ENCODE assay signal across 4 cellular contexts in genomic region chr1:161257109-161257508, GRCh38. TPM values are rescaled to one million over a fixed set of nuclear protein-coding genes. Genes with fewer than 3 reads are reported as not detected.
"Had no signal": no experiment of that assay in that cellular context is flagged by ENCODE, and none has a peak within 500 bp of the region (broad histone marks: within the 10 kb centered on the region; RNA-seq: fewer than 3 reads in every experiment).

No MANE protein-coding gene starts in this region.

RNA-seq across cellular contexts. Expression of gene PCP4L1, which starts 1.4 kb away (rescaled TPM):
- total RNA-seq: HT-29, OCI-LY7, SJSA1 had no signal

RNA-seq across cellular contexts. Expression of gene NR1I3, which starts 19.1 kb away (rescaled TPM):
- total RNA-seq: HT-29, OCI-LY7, Right ventricle myocardium superior, SJSA1 had no signal

RNA-seq across cellular contexts. Expression of gene APOA2, which starts 33.7 kb away (rescaled TPM):
- total RNA-seq: HT-29, OCI-LY7, SJSA1 had no signal

RNA-seq across cellular contexts. Expression of gene FCER1G, which starts 42.0 kb away (rescaled TPM):
- total RNA-seq: HT-29 had no signal
